In genomic region chr3:61111764-61112163, GRCh38 we compare ENCODE assay signal across 18 cellular contexts.
DNase-seq lines count a peak whose midpoint lies in the region; ATAC-seq and TF ChIP-seq lines count a peak whose summit lies in the region.
"Had no signal": no experiment of that assay in that cellular context is flagged by ENCODE, and none has a peak within 500 bp of the region (broad histone marks: within the 10 kb centered on the region; RNA-seq: fewer than 3 reads in every experiment).

No MANE protein-coding gene starts in this region.

- peaks cover 7% of the 10 kb centered on the region for H3K4me1 Mint-ChIP-seq in type B pancreatic cell (ENCODE audit: unreplicated experiment)

- H3K79me2 ChIP-seq in Loucy (ENCODE audit: insufficient read depth, low read length): no peaks in the 10 kb centered on the region

- H2AFZ ChIP-seq in Loucy (ENCODE audit: low read length): no peak overlapping the region

- TF ChIP-seq CTCF in Loucy (conservative IDR thresholded peaks at IDR 0.05; ENCODE audit: low read length) (no peak), type B pancreatic cell (conservative IDR thresholded peaks at IDR 0.05) (no peak)

- no peaks in the 10 kb centered on the region for H3K9me3 ChIP-seq in Loucy (ENCODE audit: insufficient read depth, low read depth, low read length)
- H3K9me3 ChIP-seq: ascending aorta, neutrophil, thyroid gland had no signal

- H3K27ac Mint-ChIP-seq in type B pancreatic cell: no peak overlapping the region
- H3K27ac Mint-ChIP-seq: CD8-positive, alpha-beta T cell had no signal

- peak; percentile 53 for ATAC-seq in GM18519 (IDR thresholded peaks at IDR 0.05; ENCODE audit: low FRiP score, unreplicated experiment)
- peak; percentile 50 for ATAC-seq in GM19395 (IDR thresholded peaks at IDR 0.05; ENCODE audit: unreplicated experiment)
- peak; percentile 73 for ATAC-seq in HG02759 (IDR thresholded peaks at IDR 0.05; ENCODE audit: unreplicated experiment)
- ATAC-seq: CD8-positive, alpha-beta T cell had no signal

- no peaks in the 10 kb centered on the region for H3K36me3 ChIP-seq in Loucy (ENCODE audit: insufficient read depth, low read length)
- H3K36me3 ChIP-seq: ascending aorta, neutrophil, thyroid gland had no signal

- no peak overlapping the region for H3K4me3 ChIP-seq in Loucy (ENCODE audit: low read length, poor library complexity, severe bottlenecking)
- H3K4me3 ChIP-seq: ascending aorta, dorsolateral prefrontal cortex, skin epidermis, thyroid gland had no signal

- no peak for DNase-seq in occipital lobe (lab: John Stamatoyannopoulos, UW)
- DNase-seq in NCI-H2227 (lab: John Stamatoyannopoulos, UW; ENCODE audit: unreplicated experiment): no peak
- DNase-seq in type B pancreatic cell (ENCODE audit: extremely low spot score, unreplicated experiment): no peak
- DNase-seq: CD8-positive, alpha-beta T cell; dorsolateral prefrontal cortex; GF-D8; KG1; mammary epithelial cell; NCI-H774; SIG-M5; thyroid gland had no signal

- no peak overlapping the region for H3K4me3 Mint-ChIP-seq in type B pancreatic cell
- H3K4me3 Mint-ChIP-seq: CD8-positive, alpha-beta T cell had no signal

- H4K20me1 ChIP-seq in Loucy (ENCODE audit: insufficient read depth, low read length, poor library complexity, severe bottlenecking): no peaks in the 10 kb centered on the region

- no peaks in the 10 kb centered on the region for H3K9me2 ChIP-seq in Loucy (replicated peaks; ENCODE audit: low read depth, low read length)

- H3K9me3 Mint-ChIP-seq in type B pancreatic cell: peaks cover 10% of the 10 kb centered on the region
- H3K9me3 Mint-ChIP-seq: CD8-positive, alpha-beta T cell had no signal

- H3K9ac ChIP-seq in Loucy (ENCODE audit: low read depth, low read length, poor library complexity, severe bottlenecking): no peak overlapping the region

- H3K4me2 ChIP-seq in Loucy (ENCODE audit: low read depth, low read length, poor library complexity, severe bottlenecking): peak overlapping the region; percentile 5

- H3K27me3 ChIP-seq in Loucy (ENCODE audit: insufficient read depth, low read length, poor library complexity, severe bottlenecking): no peaks in the 10 kb centered on the region
- H3K27me3 ChIP-seq: ascending aorta, dorsolateral prefrontal cortex, neutrophil, thyroid gland had no signal

- no peaks in the 10 kb centered on the region for H3F3A ChIP-seq in Loucy (ENCODE audit: low read depth)

- H3K36me3 Mint-ChIP-seq in type B pancreatic cell: peaks cover 5% of the 10 kb centered on the region
- H3K36me3 Mint-ChIP-seq: CD8-positive, alpha-beta T cell had no signal

- H3K4me1 ChIP-seq in Loucy (ENCODE audit: insufficient read depth, low read length, poor library complexity, severe bottlenecking): peaks cover 27% of the 10 kb centered on the region
- H3K4me1 ChIP-seq: ascending aorta, thyroid gland had no signal

- no peaks in the 10 kb centered on the region for H3K27me3 Mint-ChIP-seq in type B pancreatic cell
